In genomic region chr22:38467904-38468760, GRCh38 we compare ENCODE assay signal across 8 cellular contexts. TPM values are rescaled to one million over a fixed set of nuclear protein-coding genes. Genes with fewer than 3 reads are reported as not detected.
DNase-seq lines count a peak whose midpoint lies in the region; ATAC-seq, FAIRE-seq and TF ChIP-seq lines count a peak whose summit lies in the region.

KDELR3 (plus strand) TSS chr22:38468096; CDS start chr22:38468234, 138 bp downstream.

- RAD21 ChIA-PET in GM12878 (lab: Charles Lee; ENCODE audit: unreplicated experiment) = no interaction called here

- H3K27me3 ChIP-seq in GM12878 (replicated peaks in 1 of 2; ENCODE audit: control insufficient read depth in 2 of 2, insufficient read depth in 2 of 2, low read length in 1 of 2) (peaks cover under 1 to 6% of the 10 kb centered on the region in 2 experiments), iPS-18a (ENCODE audit: control insufficient read depth, insufficient read depth, low read length) (peaks cover 48% of the 10 kb centered on the region), small intestine (ENCODE audit: control insufficient read depth in 2 of 2, insufficient read depth in 2 of 2, low read length in 2 of 2) (no peaks in the 10 kb centered on the region)

- no peaks in the 10 kb centered on the region for H3K79me2 ChIP-seq in GM12878 (ENCODE audit: control insufficient read depth, insufficient read depth, low read length)

- H3K9ac ChIP-seq in GM12878 (ENCODE audit: control insufficient read depth, insufficient read depth, low read length) (no peak within 1 kb of the TSS; the same call in 1 of the 2 replicates), iPS-18a (ENCODE audit: low read length) (peak within 1 kb of the TSS; percentile 41)

- CTCF ChIA-PET in GM12878 (lab: Yijun Ruan, JAX) = interaction anchor here (0.7 kb wide), 1 partner anchor 133 kb away, joined by 3 read pairs; no protein-coding TSS in a partner anchor

- TF ChIP-seq RAD21 in GM12878 (IDR thresholded peaks at IDR 0.05; ENCODE audit: insufficient read depth, low read depth, low read length) = no peak

- H3K36me3 ChIP-seq in GM12878 (ENCODE audit: control insufficient read depth in 2 of 2, insufficient read depth in 2 of 2, low read length in 1 of 2) = no peaks in the 10 kb centered on the region
- H3K36me3 ChIP-seq in iPS-18a (ENCODE audit: control insufficient read depth, low read depth, low read length) = no peaks in the 10 kb centered on the region
- H3K36me3 ChIP-seq in small intestine (ENCODE audit: control insufficient read depth in 2 of 2, insufficient read depth in 2 of 2, low read length in 2 of 2) = no peaks in the 10 kb centered on the region

- H3K4me1 ChIP-seq in GM12878 (ENCODE audit: control insufficient read depth, insufficient read depth, low read length) (no peaks in the 10 kb centered on the region), iPS-18a (ENCODE audit: control insufficient read depth, low read depth, low read length) (peaks cover 7% of the 10 kb centered on the region), small intestine (ENCODE audit: control insufficient read depth in 2 of 2, insufficient read depth in 1 of 2, low read depth in 1 of 2, low read length in 1 of 2) (no peaks in the 10 kb centered on the region)

- H3K9me3 ChIP-seq in GM12878 (replicated peaks; ENCODE audit: control insufficient read depth, insufficient read depth, low read length) = no peaks in the 10 kb centered on the region
- H3K9me3 ChIP-seq in iPS-18a (ENCODE audit: control insufficient read depth, low read depth, low read length) = no peaks in the 10 kb centered on the region
- H3K9me3 ChIP-seq in small intestine (ENCODE audit: control insufficient read depth, low read depth) = no peaks in the 10 kb centered on the region

- intact Hi-C loops in GM12878 (cut with micrococcal nuclease; ENCODE audit: unreplicated experiment) = no loop called here

- H3K27ac ChIP-seq in GM12878 (ENCODE audit: control insufficient read depth, insufficient read depth) = no peak within 1 kb of the TSS
- H3K27ac ChIP-seq in iPS-18a (ENCODE audit: low read length) = no peak within 1 kb of the TSS
- H3K27ac ChIP-seq in small intestine (ENCODE audit: low read depth in 1 of 2, low read length in 1 of 2) = peak within 1 kb of the TSS in 1 of 2 donors; percentile 63

- no peak for TF ChIP-seq EP300 in GM12878 (IDR thresholded peaks at IDR 0.05; ENCODE audit: borderline replicate concordance in 1 of 2, control insufficient read depth in 1 of 2, low read depth in 2 of 2, low read length in 2 of 2)

- peak; percentile 90 for ATAC-seq in SK-N-SH treated with all-trans-retinoic acid at 6 μM for 48 hours
- peak; percentile 89 for ATAC-seq in GM12878

- DNase-seq in NCI-H82 (lab: John Stamatoyannopoulos, UW) = peak; percentile 24
- no peak for DNase-seq in NCI-H82 treated with DMSO at 0.1 percent for 48 hours (lab: John Stamatoyannopoulos, UW; ENCODE audit: unreplicated experiment)
- no peak for DNase-seq in GM12878 (ENCODE audit: low read depth, low spot score)
- DNase-seq in small intestine = peak; percentile 68
- no peak for DNase-seq in NCI-H2171 treated with DMSO at 0.1 percent for 48 hours (lab: John Stamatoyannopoulos, UW)
- no peak for DNase-seq in NCI-H1105 (lab: John Stamatoyannopoulos, UW)

- WGBS in GM12878 (ENCODE audit: insufficient coverage, insufficient replicate concordance, low lambda C conversion rate, missing lambda C conversion rate) = 9% methylated on average over 48 of the region's 61 CpGs
- 5 to 7% (median 7%) methylated on average over 38 to 61 of the region's 61 CpGs for WGBS in small intestine, 3 donors

- H3K4me2 ChIP-seq in GM12878 (ENCODE audit: control insufficient read depth, insufficient read depth) = peak within 1 kb of the TSS; percentile 100

- TF ChIP-seq CTCF in GM12878 (IDR thresholded peaks at IDR 0.05 in 2 of 3, conservative IDR thresholded peaks at IDR 0.05 in 1 of 3; ENCODE audit: control insufficient read depth in 2 of 3, extremely low read depth in 1 of 3, insufficient read depth in 1 of 3, low read depth in 3 of 3, low read length in 3 of 3) = peak in 2 of 3 experiments; percentile 7 to 24; a peak in 1 of 6 replicates

- peak within 1 kb of the TSS; percentile 43; the same call in 1 of the 2 replicates for H3K4me3 ChIP-seq in GM12878
- peak within 1 kb of the TSS; percentile 66 for H3K4me3 ChIP-seq in iPS-18a (ENCODE audit: low read length)
- H3K4me3 ChIP-seq in small intestine (ENCODE audit: low read depth in 1 of 2, low read length in 2 of 2) = peak within 1 kb of the TSS; percentile 47 to 58

- POLR2A ChIA-PET in GM12878 (lab: Charles Lee) = interaction anchor here (0.6 to 1.0 kb wide), 2 partner anchors 34 to 683 kb away, joined by 3 to 5 read pairs; no protein-coding TSS in a partner anchor

- in situ Hi-C loops in GM12878 (cut with MboI) = no loop called here

- BruUV-seq in GM12878 (replicated peaks; lab: Mats Ljungman, UMichigan) = no TSS peak

- H2AFZ ChIP-seq in GM12878 (ENCODE audit: control insufficient read depth, low read depth, low read length) = peak within 1 kb of the TSS; percentile 58

- SMC1A ChIA-PET in GM12878 (lab: Charles Lee; ENCODE audit: uncharacterized antibody, unreplicated experiment) = no interaction called here

- FAIRE-seq in GM12878 (lab: Jason Lieb, UNC) (peak; percentile 57), small intestine (lab: Jason Lieb, UNC) (no peak)

- TF ChIP-seq POLR2A in GM12878 (IDR thresholded peaks at IDR 0.05; ENCODE audit: low read depth, low read length) = peak; percentile 48; the same call in 1 of the 2 replicates

- no peaks in the 10 kb centered on the region for H4K20me1 ChIP-seq in GM12878 (ENCODE audit: control insufficient read depth, insufficient read depth)

TF ChIP-seq in SK-N-SH treated with all-trans-retinoic acid at 6 μM for 48 hours, 23 proteins besides CTCF, POLR2A, EP300 and RAD21 (continues in another document):
- no peak for TF ChIP-seq ZNF8 (CRISPR knock-in tag; IDR thresholded peaks at IDR 0.05)
- no peak for TF ChIP-seq ARNTL (CRISPR knock-in tag; IDR thresholded peaks at IDR 0.05; ENCODE audit: borderline replicate concordance, low read depth)

TF ChIP-seq in GM12878, 131 proteins besides CTCF, POLR2A, EP300 and RAD21 (continues in another document):
- TF ChIP-seq ATF7 (IDR thresholded peaks at IDR 0.05; ENCODE audit: low read depth) = no peak
- peak; percentile 65; the same call in 1 of the 2 replicates for TF ChIP-seq RB1 (IDR thresholded peaks at IDR 0.05; ENCODE audit: borderline replicate concordance)
- TF ChIP-seq NFXL1 (IDR thresholded peaks at IDR 0.05; ENCODE audit: borderline replicate concordance) = no peak
- no peak for TF ChIP-seq NR2C1 (IDR thresholded peaks at IDR 0.05)
- 0 out of 2 replicates have a peak, but pooled peaks have one; percentile 29 for TF ChIP-seq NR2F1 (conservative IDR thresholded peaks at IDR 0.05)
- TF ChIP-seq PBX3 (IDR thresholded peaks at IDR 0.05; ENCODE audit: insufficient replicate concordance, low read depth, low read length) = no peak
- no peak for TF ChIP-seq MEF2B (IDR thresholded peaks at IDR 0.05; ENCODE audit: partially characterized antibody, poor library complexity, severe bottlenecking)
- peak; percentile 57; the same call in 1 of the 2 replicates for TF ChIP-seq CREB1 (IDR thresholded peaks at IDR 0.05; ENCODE audit: low read depth)
- peak; percentile 6 to 43; a peak in 2 of 4 replicates for TF ChIP-seq BHLHE40 (IDR thresholded peaks at IDR 0.05; ENCODE audit: borderline replicate concordance in 1 of 2, low read depth in 2 of 2, low read length in 1 of 2)
- TF ChIP-seq EED (IDR thresholded peaks at IDR 0.05; ENCODE audit: low read depth) = no peak
- no peak for TF ChIP-seq PAX5 (IDR thresholded peaks at IDR 0.05; ENCODE audit: borderline replicate concordance, low read depth, low read length)
- TF ChIP-seq DPF2 (IDR thresholded peaks at IDR 0.05) = peak; percentile 73
- peak; percentile 83; the same call in 1 of the 2 replicates for TF ChIP-seq GATAD2B (conservative IDR thresholded peaks at IDR 0.05; ENCODE audit: low read depth)
- TF ChIP-seq IKZF1 (conservative IDR thresholded peaks at IDR 0.05) = peak; percentile 83
- peak; percentile 80 to 98 for TF ChIP-seq EGR1 (IDR thresholded peaks at IDR 0.05; ENCODE audit: borderline replicate concordance in 1 of 2, low read depth in 2 of 2, low read length in 2 of 2)
- TF ChIP-seq ZNF217 (IDR thresholded peaks at IDR 0.05) = peak; percentile 32; the same call in 1 of the 2 replicates
- TF ChIP-seq LARP7 (IDR thresholded peaks at IDR 0.05) = peak; percentile 81

RNA-seq across cellular contexts. Expression of gene KDELR3, which starts in this region (rescaled TPM):
- total RNA-seq in GM12878 (2013; cell fraction: nucleolus; rRNA removed) = 0.50 and 0.61 TPM in 2 replicates
- total RNA-seq in GM12878 (2014; rRNA removed) = 0.45 TPM in 1 of 2 replicates, not detected in the other
- 0.18 TPM in 1 of 2 replicates, not detected in the other for total RNA-seq in GM12878 (2014; rRNA removed; fragmentation: Illumina TruSeq; extraction: Trizol)
- 0.18 and 0.19 TPM in 2 replicates for total RNA-seq in GM12878 (2021)
- 2.3 TPM for polyA plus RNA-seq in GM12878 (2011; ENCODE audit: low read depth)
- 0.98 and 1.4 TPM in 2 replicates for polyA plus RNA-seq in GM12878 (2011; rRNA removed)
- 0.90 and 1.1 TPM in 2 replicates for polyA plus RNA-seq in GM12878 (2011; cell fraction: cytosol; rRNA removed)
- 0.24 and 0.34 TPM in 2 replicates for polyA plus RNA-seq in GM12878 (2011; cell fraction: nucleus; rRNA removed)
- polyA plus RNA-seq in GM12878 (2012) = 1.8 and 2.4 TPM in 2 replicates
- polyA plus RNA-seq in GM12878 (2014; fragmentation: Illumina TruSeq; extraction: Trizol) = 0.25 and 0.43 TPM in 2 replicates
- under 1 TPM; 0.24 TPM for polyA plus RNA-seq in GM12878 (2014; fragmentation: Nextera tagmentation; extraction: Ambion mirVana)
- 0.15 and 0.36 TPM in 2 replicates for polyA plus RNA-seq in GM12878 (2014; rRNA removed)
- polyA plus RNA-seq in GM12878 (2016; fragmentation: Nextera tagmentation; extraction: Ambion mirVana) = under 1 TPM; 0.32 to 0.36 TPM
- polyA minus RNA-seq in GM12878 (2011; rRNA and poly(A)+ RNA removed) = 0.62 and 1.1 TPM in 2 replicates
- polyA minus RNA-seq in GM12878 (2011; cell fraction: cytosol; rRNA and poly(A)+ RNA removed) = not detected in 2 replicates
- polyA minus RNA-seq in GM12878 (2011; cell fraction: nucleus; rRNA and poly(A)+ RNA removed) = not detected in 2 replicates
- 10 to 100 TPM in 1 of 3 donors, 1 to 10 TPM in 2; 6.5 to 12.3 (median 9.2) TPM for polyA plus RNA-seq in small intestine

Comparison
In these comparisons a context has a peak if more than half of its experiments do, and no peak if none do; other contexts are left out.
1. DNase-seq: peak in NCI-H82 (single experiment) and small intestine (single experiment); none in NCI-H82 treated with DMSO at 0.1 percent for 48 hours (single experiment), GM12878 (single experiment), NCI-H2171 treated with DMSO at 0.1 percent for 48 hours (single experiment) and NCI-H1105 (single experiment).
2. Peak in every context shown above with its lines, with median percentiles within 50 percentile points of each other: H3K4me3 ChIP-seq.